In genomic region chr14:96797943-96798349, GRCh38 we compare ENCODE assay signal across 8 cellular contexts. TPM values are rescaled to one million over a fixed set of nuclear protein-coding genes. Genes with fewer than 3 reads are reported as not detected.
DNase-seq lines count a peak whose midpoint lies in the region; ATAC-seq and TF ChIP-seq lines count a peak whose summit lies in the region.

No MANE protein-coding gene starts in this region.

- no peaks in the 10 kb centered on the region for H3K36me3 ChIP-seq in CD4-positive, alpha-beta memory T cell (ENCODE audit: insufficient read depth, low read length)
- no peaks in the 10 kb centered on the region for H3K36me3 ChIP-seq in smooth muscle cell (ENCODE audit: low read depth)

- peak overlapping the region; percentile 99 for H3K4me2 ChIP-seq in smooth muscle cell

- CTCF ChIA-PET in CD4-positive, alpha-beta memory T cell (lab: Charles Lee; ENCODE audit: partially characterized antibody), result interaction anchor here (0.7 kb wide), 1 partner anchor 55 kb away, joined by 3 read pairs; no protein-coding TSS in a partner anchor

- H3K4me3 Mint-ChIP-seq in CD4-positive, alpha-beta memory T cell, result peak overlapping the region; percentile 84 to 96 (median 90)

- H3K27me3 ChIP-seq in CD4-positive, alpha-beta memory T cell (ENCODE audit: insufficient read depth, low read length), result no peaks in the 10 kb centered on the region
- H3K27me3 ChIP-seq in smooth muscle cell (ENCODE audit: low read depth), result no peaks in the 10 kb centered on the region

- H3F3A ChIP-seq in smooth muscle cell (ENCODE audit: low read depth), result no peaks in the 10 kb centered on the region

- no peaks in the 10 kb centered on the region for H3K9me3 ChIP-seq in CD4-positive, alpha-beta memory T cell (ENCODE audit: control insufficient read depth in 1 of 2, low read length in 2 of 2)
- no peaks in the 10 kb centered on the region for H3K9me3 ChIP-seq in smooth muscle cell (replicated peaks; ENCODE audit: low read depth)

- H3K27ac Mint-ChIP-seq in CD4-positive, alpha-beta memory T cell, result peak overlapping the region; percentile 90 to 94 (median 92)

- WGBS in smooth muscle cell (ENCODE audit: low lambda C conversion rate), result 5% methylated on average over 16 of the region's 16 CpGs

- peaks cover 0 to 5% of the 10 kb centered on the region in 2 donors for H3K27me3 Mint-ChIP-seq in CD4-positive, alpha-beta memory T cell

- no peak for DNase-seq in CD4-positive, alpha-beta memory T cell
- DNase-seq in SW480 (ENCODE audit: low spot score), result peak; percentile 13
- DNase-seq in fibroblast of villous mesenchyme (ENCODE audit: low read depth), result peak; percentile 17
- DNase-seq in smooth muscle cell (lab: John Stamatoyannopoulos, UW; ENCODE audit: unreplicated experiment), result no peak
- DNase-seq in left colon, result no peak
- DNase-seq in NCI-H2029 (lab: John Stamatoyannopoulos, UW), result no peak

- H3K4me1 Mint-ChIP-seq in CD4-positive, alpha-beta memory T cell, result peaks cover 12 to 30% (median 19%) of the 10 kb centered on the region in 4 donors

- intact Hi-C loops in CD4-positive, alpha-beta memory T cell (cut with micrococcal nuclease), result loop anchor here (1.0 to 10.0 kb wide), 4 partner anchors 36 to 327 kb away; partner anchors contain the start of gene PAPOLA
- intact Hi-C loops in left colon (cut with DNase I, micrococcal nuclease), result no loop called here

- H3K9me3 Mint-ChIP-seq in CD4-positive, alpha-beta memory T cell, result no peaks in the 10 kb centered on the region

- POLR2A ChIA-PET in CD4-positive, alpha-beta memory T cell (lab: Charles Lee; ENCODE audit: partially characterized antibody), result interaction anchor here (0.8 to 1.6 kb wide), 4 partner anchors 10 to 1180 kb away, joined by 3 to 8 read pairs (median 3); no protein-coding TSS in a partner anchor

- H4K20me1 ChIP-seq in smooth muscle cell (ENCODE audit: low read depth), result peaks cover 5% of the 10 kb centered on the region

- H3K9ac ChIP-seq in smooth muscle cell (ENCODE audit: low read depth), result peak overlapping the region; percentile 86

- ATAC-seq in GM18909 (IDR thresholded peaks at IDR 0.05; ENCODE audit: poor library complexity, unreplicated experiment) (peak; percentile 22), HG03159 (IDR thresholded peaks at IDR 0.05; ENCODE audit: unreplicated experiment) (peak; percentile 40), left colon (no peak)

- H3K4me3 ChIP-seq in CD4-positive, alpha-beta memory T cell (ENCODE audit: low read length in 2 of 2), result peak overlapping the region; percentile 54 to 71
- peak overlapping the region; percentile 75 for H3K4me3 ChIP-seq in fibroblast of villous mesenchyme (ENCODE audit: low read depth, low read length)
- H3K4me3 ChIP-seq in smooth muscle cell, result peak overlapping the region; percentile 93

- peaks cover 0 to 6% of the 10 kb centered on the region in 2 donors for H3K36me3 Mint-ChIP-seq in CD4-positive, alpha-beta memory T cell

- H3K79me2 ChIP-seq in smooth muscle cell (ENCODE audit: low read depth), result peaks cover 42% of the 10 kb centered on the region

- H3K4me1 ChIP-seq in CD4-positive, alpha-beta memory T cell (ENCODE audit: insufficient read depth, low read length), result peaks cover 23% of the 10 kb centered on the region
- peaks cover 11% of the 10 kb centered on the region for H3K4me1 ChIP-seq in smooth muscle cell (ENCODE audit: low read depth)

- H2AFZ ChIP-seq in smooth muscle cell (ENCODE audit: low read depth), result peak overlapping the region; percentile 94

- TF ChIP-seq CTCF in fibroblast of villous mesenchyme (IDR thresholded peaks at IDR 0.05; ENCODE audit: insufficient read depth, low read depth, low read length), result no peak
- no peak for TF ChIP-seq CTCF in smooth muscle cell (IDR thresholded peaks at IDR 0.05; ENCODE audit: borderline replicate concordance, insufficient read depth, poor library complexity, severe bottlenecking)

- peak overlapping the region; percentile 65 for H3K27ac ChIP-seq in CD4-positive, alpha-beta memory T cell (ENCODE audit: low read depth, low read length)
- H3K27ac ChIP-seq in smooth muscle cell (ENCODE audit: low read depth), result peak overlapping the region; percentile 25

RNA-seq across cellular contexts. Expression of gene VRK1, which starts 0.8 kb away (rescaled TPM):
- total RNA-seq in CD4-positive, alpha-beta memory T cell, result 10 to 100 TPM; 40.2 to 41.0 TPM
- polyA plus RNA-seq in CD4-positive, alpha-beta memory T cell, result 10 to 100 TPM; 33.4 to 55.6 TPM
- 25.4 and 47.1 TPM in 2 replicates for total RNA-seq in fibroblast of villous mesenchyme
- 13.7 and 40.5 TPM in 2 replicates for total RNA-seq in smooth muscle cell
- polyA plus RNA-seq in smooth muscle cell, result 11.8 and 13.9 TPM in 2 replicates
- total RNA-seq in left colon, result 10 to 100 TPM; 11.3 to 14.6 TPM

Comparison
In these comparisons a context has a peak if more than half of its experiments do, and no peak if none do; other contexts are left out.
1. DNase-seq: peak in SW480 (single experiment) and fibroblast of villous mesenchyme (single experiment); none in CD4-positive, alpha-beta memory T cell (0 of 5), smooth muscle cell (single experiment), left colon (0 of 2) and NCI-H2029 (single experiment).
2. Peak in every context shown above with its lines, with median percentiles within 50 percentile points of each other: H3K4me3 ChIP-seq.